Comparison of ENCODE assay signal across 23 cellular contexts in the genomic region with DNA sequence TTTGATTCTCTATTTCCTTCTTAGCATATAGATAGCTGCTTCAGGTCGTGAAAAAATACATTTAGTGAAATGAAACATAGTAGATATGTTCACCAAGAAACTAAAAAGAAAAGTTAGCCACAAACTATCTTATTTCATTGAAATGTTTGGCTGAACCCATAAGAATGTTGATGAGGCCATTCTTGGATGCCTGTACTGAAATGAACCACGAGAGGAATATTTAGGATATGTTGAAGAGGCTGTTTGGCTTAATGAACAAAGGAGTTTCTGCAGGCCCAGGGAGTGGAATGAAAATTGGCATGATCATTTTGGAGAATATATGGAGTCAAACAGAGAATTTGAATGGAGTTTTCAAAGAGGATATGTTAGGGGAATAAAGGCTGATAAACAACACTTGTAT. TPM values are rescaled to one million over a fixed set of nuclear protein-coding genes. Genes with fewer than 3 reads are reported as not detected.
A peak's percentile ranks its signal among the peaks of the same experiment; 100 is the strongest.
DNase-seq lines count a peak whose midpoint lies in the region; ATAC-seq and TF ChIP-seq lines count a peak whose summit lies in the region.
"Had no signal": no experiment of that assay in that cellular context is flagged by ENCODE, and none has a peak within 500 bp of the region (broad histone marks: within the 10 kb centered on the region; RNA-seq: fewer than 3 reads in every experiment).

No MANE protein-coding gene starts in this region.

- H3K9me3 Mint-ChIP-seq in CD4-positive, alpha-beta memory T cell, result peaks cover 0 to 2% (median 0%) of the 10 kb centered on the region in 8 donors
- H3K9me3 Mint-ChIP-seq: activated B cell treated with CpG ODN at 0.5 μM for 24 hours; activated CD8-positive, alpha-beta T cell treated with anti-CD3 and anti-CD28 coated beads for 36 hours; activated naive CD4-positive, alpha-beta T cell treated with anti-CD3 and anti-CD28 coated beads, Interleukin-2, amount 10 ng/mL, durations not matched to agents 7 days and 5 days; activated T-cell treated with anti-CD3 and anti-CD28 coated beads, Interleukin-2, amount 50 U/mL, for 4 hours; neural crest cell; stimulated activated naive CD8-positive, alpha-beta T cell treated with anti-CD3 and anti-CD28 coated beads, Interleukin-15, Interleukin-2, amounts not matched to agents 100 ng/mL and 50 ng/mL, for 24 hours had no signal

- H3K4me1 ChIP-seq in A673 (ENCODE audit: insufficient read depth, low read length, poor library complexity, severe bottlenecking) (peaks cover 8% of the 10 kb centered on the region), foreskin keratinocyte (no peaks in the 10 kb centered on the region)
- H3K4me1 ChIP-seq in CD4-positive, alpha-beta memory T cell (ENCODE audit: insufficient read depth, low read length), result no peaks in the 10 kb centered on the region
- H3K4me1 ChIP-seq: body of pancreas, colonic mucosa, SJSA1 had no signal

- no peak overlapping the region for H3K4me3 ChIP-seq in AG10803 (ENCODE audit: low read length)
- no peak overlapping the region for H3K4me3 ChIP-seq in fibroblast of pulmonary artery (replicated peaks; ENCODE audit: low read depth, low read length)
- H3K4me3 ChIP-seq in A673 (ENCODE audit: low read depth, low read length, poor library complexity, severe bottlenecking), result no peak overlapping the region
- H3K4me3 ChIP-seq in CD4-positive, alpha-beta memory T cell (ENCODE audit: low read length in 2 of 2), result no peak overlapping the region
- H3K4me3 ChIP-seq: body of pancreas, colonic mucosa, right atrium auricular region, SJSA1 had no signal

- ATAC-seq in HG03025 (IDR thresholded peaks at IDR 0.05; ENCODE audit: low FRiP score, unreplicated experiment) (no peak), foreskin keratinocyte (no peak)
- ATAC-seq: activated CD8-positive, alpha-beta T cell treated with anti-CD3 and anti-CD28 coated beads for 36 hours; activated T-cell treated with anti-CD3 and anti-CD28 coated beads, Interleukin-2, amount 50 U/mL, for 4 hours; body of pancreas; PC-3 had no signal

- H3K27ac ChIP-seq in VCaP (peak overlapping the region; percentile 62), A673 (ENCODE audit: low read depth, low read length, poor library complexity, severe bottlenecking) (no peak overlapping the region), foreskin keratinocyte (no peak overlapping the region)
- no peak overlapping the region for H3K27ac ChIP-seq in CD4-positive, alpha-beta memory T cell (ENCODE audit: low read depth, low read length)
- H3K27ac ChIP-seq: body of pancreas, colonic mucosa, SJSA1 had no signal

- POLR2A ChIA-PET in A673 (lab: Charles Lee; ENCODE audit: low non-redundant PET), result no interaction called here
- POLR2A ChIA-PET in CD4-positive, alpha-beta memory T cell (lab: Charles Lee; ENCODE audit: partially characterized antibody), result no interaction called here

- no peaks in the 10 kb centered on the region for H3K4me1 Mint-ChIP-seq in CD4-positive, alpha-beta memory T cell
- H3K4me1 Mint-ChIP-seq: activated B cell treated with CpG ODN at 0.5 μM for 24 hours; activated naive CD4-positive, alpha-beta T cell treated with anti-CD3 and anti-CD28 coated beads, Interleukin-2, amount 10 ng/mL, durations not matched to agents 7 days and 5 days; immature natural killer cell had no signal

- TF ChIP-seq CTCF in AG10803 (conservative IDR thresholded peaks at IDR 0.05; ENCODE audit: low read length) (no peak), VCaP (conservative IDR thresholded peaks at IDR 0.05) (no peak), fibroblast of pulmonary artery (IDR thresholded peaks at IDR 0.05; ENCODE audit: low read length, missing control alignments) (no peak), A673 (conservative IDR thresholded peaks at IDR 0.05; ENCODE audit: low read depth, low read length) (no peak), foreskin keratinocyte (conservative IDR thresholded peaks at IDR 0.05) (no peak)

- no peak overlapping the region for H3K4me3 Mint-ChIP-seq in CD4-positive, alpha-beta memory T cell
- H3K4me3 Mint-ChIP-seq: activated B cell treated with CpG ODN at 0.5 μM for 24 hours; activated CD8-positive, alpha-beta T cell treated with anti-CD3 and anti-CD28 coated beads for 36 hours; activated naive CD4-positive, alpha-beta T cell treated with anti-CD3 and anti-CD28 coated beads, Interleukin-2, amount 10 ng/mL, durations not matched to agents 7 days and 5 days; activated T-cell treated with anti-CD3 and anti-CD28 coated beads, Interleukin-2, amount 50 U/mL, for 4 hours; immature natural killer cell; neural crest cell; stimulated activated naive CD8-positive, alpha-beta T cell treated with anti-CD3 and anti-CD28 coated beads, Interleukin-15, Interleukin-2, amounts not matched to agents 100 ng/mL and 50 ng/mL, for 24 hours had no signal

- CTCF ChIA-PET in A673 (lab: Charles Lee), result no interaction called here
- CTCF ChIA-PET in CD4-positive, alpha-beta memory T cell (lab: Charles Lee; ENCODE audit: partially characterized antibody), result no interaction called here

- DNase-seq in AG10803 (ENCODE audit: low read depth) (peak; percentile 79), fibroblast of pulmonary artery (ENCODE audit: low read depth) (peak; percentile 18), renal cortical epithelial cell (ENCODE audit: low read depth) (peak; percentile 52), A673 (ENCODE audit: low spot score) (no peak), foreskin keratinocyte (no peak)
- no peak for DNase-seq in CD4-positive, alpha-beta memory T cell
- DNase-seq: activated B cell treated with CpG ODN at 0.5 μM for 24 hours; activated CD8-positive, alpha-beta T cell treated with anti-CD3 and anti-CD28 coated beads for 36 hours; activated naive CD4-positive, alpha-beta T cell treated with anti-CD3 and anti-CD28 coated beads, Interleukin-2, amount 10 ng/mL, durations not matched to agents 7 days and 5 days; activated T-cell treated with anti-CD3 and anti-CD28 coated beads, Interleukin-2, amount 50 U/mL, for 4 hours; body of pancreas; colonic mucosa; immature natural killer cell; NCI-H1105; NCI-H2171; PC-3 had no signal

- intact Hi-C loops in A673 (cut with micrococcal nuclease; ENCODE audit: unreplicated experiment), result no loop called here
- intact Hi-C loops in CD4-positive, alpha-beta memory T cell (cut with micrococcal nuclease), result no loop called here

- H3K27me3 ChIP-seq in A673 (replicated peaks; ENCODE audit: insufficient read depth, low read depth, low read length, poor library complexity) (no peaks in the 10 kb centered on the region), foreskin keratinocyte (peaks cover 6% of the 10 kb centered on the region)
- no peaks in the 10 kb centered on the region for H3K27me3 ChIP-seq in CD4-positive, alpha-beta memory T cell (ENCODE audit: insufficient read depth, low read length)
- H3K27me3 ChIP-seq: body of pancreas, colonic mucosa, right atrium auricular region, SJSA1 had no signal

- H3K27me3 Mint-ChIP-seq in CD4-positive, alpha-beta memory T cell, result peaks cover 3 to 11% of the 10 kb centered on the region in 2 donors

- H3K36me3 Mint-ChIP-seq in CD4-positive, alpha-beta memory T cell, result no peaks in the 10 kb centered on the region
- H3K36me3 Mint-ChIP-seq: activated naive CD4-positive, alpha-beta T cell treated with anti-CD3 and anti-CD28 coated beads, Interleukin-2, amount 10 ng/mL, durations not matched to agents 7 days and 5 days; immature natural killer cell had no signal

- BruUV-seq in A673 (replicated peaks; lab: Mats Ljungman, UMichigan), result no TSS peak

- H3K27ac Mint-ChIP-seq in CD4-positive, alpha-beta memory T cell, result no peak overlapping the region
- H3K27ac Mint-ChIP-seq: activated B cell treated with CpG ODN at 0.5 μM for 24 hours; activated CD8-positive, alpha-beta T cell treated with anti-CD3 and anti-CD28 coated beads for 36 hours; activated naive CD4-positive, alpha-beta T cell treated with anti-CD3 and anti-CD28 coated beads, Interleukin-2, amount 10 ng/mL, durations not matched to agents 7 days and 5 days; immature natural killer cell; stimulated activated naive CD8-positive, alpha-beta T cell treated with anti-CD3 and anti-CD28 coated beads, Interleukin-15, Interleukin-2, amounts not matched to agents 100 ng/mL and 50 ng/mL, for 24 hours had no signal

- H3K9me3 ChIP-seq in A673 (ENCODE audit: low read depth, low read length, poor library complexity, severe bottlenecking), result no peaks in the 10 kb centered on the region
- H3K9me3 ChIP-seq in CD4-positive, alpha-beta memory T cell (ENCODE audit: control insufficient read depth in 1 of 2, low read length in 2 of 2), result no peaks in the 10 kb centered on the region
- H3K9me3 ChIP-seq: body of pancreas, colonic mucosa, right atrium auricular region, SJSA1 had no signal

- H3K36me3 ChIP-seq in A673 (ENCODE audit: insufficient read depth, low read length, poor library complexity, severe bottlenecking), result no peaks in the 10 kb centered on the region
- no peaks in the 10 kb centered on the region for H3K36me3 ChIP-seq in CD4-positive, alpha-beta memory T cell (ENCODE audit: insufficient read depth, low read length)
- H3K36me3 ChIP-seq: colonic mucosa, right atrium auricular region, SJSA1 had no signal

RNA-seq across cellular contexts. Expression of a gene that starts 36.2 kb away (rescaled TPM):
- 11.9 and 12.7 TPM in 2 replicates for total RNA-seq in renal cortical epithelial cell
- 1.1 and 1.5 TPM in 2 replicates for total RNA-seq in A673 (2021)
- total RNA-seq in CD4-positive, alpha-beta memory T cell, result under 1 TPM in 1 of 2 experiments, not detected in 1; 0.17 TPM
- not detected for polyA plus RNA-seq in CD4-positive, alpha-beta memory T cell
- not detected in 2 replicates for total RNA-seq in foreskin keratinocyte
- polyA plus RNA-seq in foreskin keratinocyte, result not detected in 2 replicates
- total RNA-seq: SJSA1 had no signal
- polyA plus RNA-seq: BJ had no signal

Comparison
In these comparisons a context has a peak if more than half of its experiments do, and no peak if none do; other contexts are left out.
1. DNase-seq: peak in AG10803 (single experiment), fibroblast of pulmonary artery (single experiment) and renal cortical epithelial cell (single experiment); none in A673 (single experiment), CD4-positive, alpha-beta memory T cell (0 of 5) and foreskin keratinocyte (0 of 2).